10 cellular contexts compared by ENCODE assay signal in the genomic region with DNA sequence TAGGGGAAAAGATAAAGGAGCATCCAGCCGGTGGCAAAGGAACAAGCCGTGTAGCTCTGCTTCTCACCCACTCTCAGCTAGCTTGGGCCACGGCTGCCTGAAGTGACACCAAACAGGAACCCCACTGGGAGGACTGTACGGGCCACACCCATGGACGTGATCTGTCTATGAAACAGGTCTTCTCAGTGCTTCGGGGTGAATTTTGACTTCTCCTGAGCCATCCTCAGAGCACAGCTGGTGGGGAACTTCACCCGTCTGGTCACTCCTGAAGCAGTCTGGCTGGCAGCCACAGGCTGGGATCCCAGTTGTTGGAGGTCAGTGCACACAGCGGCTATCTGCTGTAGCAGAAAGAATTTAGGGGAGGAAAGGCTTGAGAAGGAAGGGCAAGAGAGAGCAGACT.
DNase-seq lines count a peak whose midpoint lies in the region; ATAC-seq lines count a peak whose summit lies in the region.
"Had no signal": no experiment of that assay in that cellular context is flagged by ENCODE, and none has a peak within 500 bp of the region (broad histone marks: within the 10 kb centered on the region; RNA-seq: fewer than 3 reads in every experiment).

No MANE protein-coding gene starts in this region.

- DNase-seq in COLO668 (lab: John Stamatoyannopoulos, UW; ENCODE audit: unreplicated experiment) (peak; percentile 18), M059J (ENCODE audit: low read depth) (peak; percentile 34), cardiac septum (ENCODE audit: low spot score) (peak; percentile 77), pons (ENCODE audit: low spot score) (peak; percentile 23), AG20443 (ENCODE audit: low spot score) (no peak), SIG-M5 (lab: John Stamatoyannopoulos, UW) (no peak), DMS79 (lab: John Stamatoyannopoulos, UW) (no peak)
- DNase-seq: activated CD4-positive, alpha-beta T cell treated with anti-CD3 and anti-CD28 coated beads for 1 hour; activated effector memory CD4-positive, alpha-beta T cell treated with Interleukin-2 at 50 U/mL for 16 hours had no signal

- intact Hi-C loops in cardiac septum (cut with DNase I): loop anchor here (5.0 kb wide), 1 partner anchor 50 kb away; no protein-coding TSS in a partner anchor

- ATAC-seq in HG02852 (IDR thresholded peaks at IDR 0.05; ENCODE audit: unreplicated experiment): no peak

Comparison
In these comparisons a context has a peak if more than half of its experiments do, and no peak if none do; other contexts are left out.
1. DNase-seq: peak in COLO668 (single experiment), M059J (single experiment), cardiac septum (single experiment) and pons (single experiment); none in AG20443 (single experiment), SIG-M5 (single experiment) and DMS79 (single experiment).